In genomic region chr5:40547994-40548575, GRCh38 we compare ENCODE assay signal across 1 cellular context.
A peak's percentile ranks its signal among the peaks of the same experiment; 100 is the strongest.
TF ChIP-seq lines count a peak whose summit lies in the region.

No MANE protein-coding gene starts in this region.

TF ChIP-seq in HepG2, 621 proteins besides CTCF, POLR2A, EP300 and RAD21 (continued from another document):
- TF ChIP-seq FOXA1 (IDR thresholded peaks at IDR 0.05) (no peak), FOXA1 (CRISPR knock-in tag; IDR thresholded peaks at IDR 0.05) (no peak), PBX3 (CRISPR knock-in tag; IDR thresholded peaks at IDR 0.05; ENCODE audit: borderline replicate concordance) (no peak), HNF4G (IDR thresholded peaks at IDR 0.05; ENCODE audit: borderline replicate concordance, low read depth, low read length) (peak; percentile 84), HNF4G (CRISPR knock-in tag; IDR thresholded peaks at IDR 0.05; ENCODE audit: borderline replicate concordance, low read depth) (no peak; the same call in 1 of the 2 replicates), NR2F1 (CRISPR knock-in tag; IDR thresholded peaks at IDR 0.05) (peak; percentile 61 to 68; a peak in 2 of 4 replicates), KMT2B (CRISPR knock-in tag; IDR thresholded peaks at IDR 0.05) (no peak), CENPT (CRISPR knock-in tag; IDR thresholded peaks at IDR 0.05; ENCODE audit: low read depth) (no peak), GFI1 (CRISPR knock-in tag; IDR thresholded peaks at IDR 0.05; ENCODE audit: borderline replicate concordance) (0 out of 2 replicates have a peak, but pooled peaks have one; percentile 30), ZNF616 (CRISPR knock-in tag; IDR thresholded peaks at IDR 0.05; ENCODE audit: low read depth) (no peak), SP1 (IDR thresholded peaks at IDR 0.05) (no peak), SP1 (CRISPR knock-in tag; IDR thresholded peaks at IDR 0.05) (no peak), TSC22D2 (CRISPR knock-in tag; IDR thresholded peaks at IDR 0.05; ENCODE audit: borderline replicate concordance) (no peak), ZNF501 (CRISPR knock-in tag; IDR thresholded peaks at IDR 0.05) (no peak), HOXA7 (CRISPR knock-in tag; IDR thresholded peaks at IDR 0.05) (no peak), PITX1 (CRISPR knock-in tag; IDR thresholded peaks at IDR 0.05) (no peak), SRSF1 (optimal IDR thresholded peaks at IDR 0.05; ENCODE audit: low read depth, low read length) (no peak), TP53 (CRISPR knock-in tag; conservative IDR thresholded peaks at IDR 0.05) (no peak), CBX5 (CRISPR knock-in tag; IDR thresholded peaks at IDR 0.05; ENCODE audit: borderline replicate concordance) (no peak), FOXC1 (CRISPR knock-in tag; IDR thresholded peaks at IDR 0.05; ENCODE audit: borderline replicate concordance) (no peak), ZMYM4 (CRISPR knock-in tag; IDR thresholded peaks at IDR 0.05) (0 out of 2 replicates have a peak, but pooled peaks have one; percentile 18), GATAD2A (CRISPR knock-in tag; IDR thresholded peaks at IDR 0.05) (peak; percentile 75), MIXL1 (CRISPR knock-in tag; IDR thresholded peaks at IDR 0.05) (no peak), RORA (CRISPR knock-in tag; IDR thresholded peaks at IDR 0.05) (no peak), ATRX (CRISPR knock-in tag; IDR thresholded peaks at IDR 0.05; ENCODE audit: borderline replicate concordance) (no peak), ZNF740 (CRISPR knock-in tag; IDR thresholded peaks at IDR 0.05) (no peak), NCOA5 (CRISPR knock-in tag; IDR thresholded peaks at IDR 0.05) (no peak), SOX6 (IDR thresholded peaks at IDR 0.05) (no peak), SOX6 (CRISPR knock-in tag; IDR thresholded peaks at IDR 0.05) (peak; percentile 59; the same call in 1 of the 2 replicates), TRIM24 (CRISPR knock-in tag; IDR thresholded peaks at IDR 0.05) (peak; percentile 71), ZNF564 (CRISPR knock-in tag; IDR thresholded peaks at IDR 0.05) (no peak), CEBPG (CRISPR knock-in tag; IDR thresholded peaks at IDR 0.05) (peak; percentile 86), TMF1 (CRISPR knock-in tag; IDR thresholded peaks at IDR 0.05; ENCODE audit: low read depth) (no peak), RXRB (CRISPR knock-in tag; IDR thresholded peaks at IDR 0.05; ENCODE audit: borderline replicate concordance) (0 out of 2 replicates have a peak, but pooled peaks have one; percentile 20), AHDC1 (CRISPR knock-in tag; IDR thresholded peaks at IDR 0.05; ENCODE audit: borderline replicate concordance) (peak; percentile 33; the same call in 1 of the 2 replicates), ISL2 (CRISPR knock-in tag; IDR thresholded peaks at IDR 0.05) (peak; percentile 33; the same call in 1 of the 2 replicates), ZBTB25 (CRISPR knock-in tag; IDR thresholded peaks at IDR 0.05) (no peak), CEBPB (IDR thresholded peaks at IDR 0.05; ENCODE audit: borderline replicate concordance, low read depth, low read length) (peak; percentile 97), CAMTA2 (CRISPR knock-in tag; IDR thresholded peaks at IDR 0.05; ENCODE audit: borderline replicate concordance) (no peak), SP140L (CRISPR knock-in tag; IDR thresholded peaks at IDR 0.05; ENCODE audit: borderline replicate concordance) (no peak), ZNF746 (CRISPR knock-in tag; IDR thresholded peaks at IDR 0.05) (no peak), HMG20A (CRISPR knock-in tag; IDR thresholded peaks at IDR 0.05; ENCODE audit: borderline replicate concordance) (0 out of 2 replicates have a peak, but pooled peaks have one; percentile 25)
- TF ChIP-seq, protein P1, sequence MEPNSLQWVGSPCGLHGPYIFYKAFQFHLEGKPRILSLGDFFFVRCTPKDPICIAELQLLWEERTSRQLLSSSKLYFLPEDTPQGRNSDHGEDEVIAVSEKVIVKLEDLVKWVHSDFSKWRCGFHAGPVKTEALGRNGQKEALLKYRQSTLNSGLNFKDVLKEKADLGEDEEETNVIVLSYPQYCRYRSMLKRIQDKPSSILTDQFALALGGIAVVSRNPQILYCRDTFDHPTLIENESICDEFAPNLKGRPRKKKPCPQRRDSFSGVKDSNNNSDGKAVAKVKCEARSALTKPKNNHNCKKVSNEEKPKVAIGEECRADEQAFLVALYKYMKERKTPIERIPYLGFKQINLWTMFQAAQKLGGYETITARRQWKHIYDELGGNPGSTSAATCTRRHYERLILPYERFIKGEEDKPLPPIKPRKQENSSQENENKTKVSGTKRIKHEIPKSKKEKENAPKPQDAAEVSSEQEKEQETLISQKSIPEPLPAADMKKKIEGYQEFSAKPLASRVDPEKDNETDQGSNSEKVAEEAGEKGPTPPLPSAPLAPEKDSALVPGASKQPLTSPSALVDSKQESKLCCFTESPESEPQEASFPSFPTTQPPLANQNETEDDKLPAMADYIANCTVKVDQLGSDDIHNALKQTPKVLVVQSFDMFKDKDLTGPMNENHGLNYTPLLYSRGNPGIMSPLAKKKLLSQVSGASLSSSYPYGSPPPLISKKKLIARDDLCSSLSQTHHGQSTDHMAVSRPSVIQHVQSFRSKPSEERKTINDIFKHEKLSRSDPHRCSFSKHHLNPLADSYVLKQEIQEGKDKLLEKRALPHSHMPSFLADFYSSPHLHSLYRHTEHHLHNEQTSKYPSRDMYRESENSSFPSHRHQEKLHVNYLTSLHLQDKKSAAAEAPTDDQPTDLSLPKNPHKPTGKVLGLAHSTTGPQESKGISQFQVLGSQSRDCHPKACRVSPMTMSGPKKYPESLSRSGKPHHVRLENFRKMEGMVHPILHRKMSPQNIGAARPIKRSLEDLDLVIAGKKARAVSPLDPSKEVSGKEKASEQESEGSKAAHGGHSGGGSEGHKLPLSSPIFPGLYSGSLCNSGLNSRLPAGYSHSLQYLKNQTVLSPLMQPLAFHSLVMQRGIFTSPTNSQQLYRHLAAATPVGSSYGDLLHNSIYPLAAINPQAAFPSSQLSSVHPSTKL (CRISPR knock-in tag; IDR thresholded peaks at IDR 0.05): peak; percentile 63
- TF ChIP-seq, protein P2, sequence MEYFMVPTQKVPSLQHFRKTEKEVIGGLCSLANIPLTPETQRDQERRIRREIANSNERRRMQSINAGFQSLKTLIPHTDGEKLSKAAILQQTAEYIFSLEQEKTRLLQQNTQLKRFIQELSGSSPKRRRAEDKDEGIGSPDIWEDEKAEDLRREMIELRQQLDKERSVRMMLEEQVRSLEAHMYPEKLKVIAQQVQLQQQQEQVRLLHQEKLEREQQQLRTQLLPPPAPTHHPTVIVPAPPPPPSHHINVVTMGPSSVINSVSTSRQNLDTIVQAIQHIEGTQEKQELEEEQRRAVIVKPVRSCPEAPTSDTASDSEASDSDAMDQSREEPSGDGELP (IDR thresholded peaks at IDR 0.05; ENCODE audit: borderline replicate concordance, low read depth): no peak
- TF ChIP-seq, protein P3, sequence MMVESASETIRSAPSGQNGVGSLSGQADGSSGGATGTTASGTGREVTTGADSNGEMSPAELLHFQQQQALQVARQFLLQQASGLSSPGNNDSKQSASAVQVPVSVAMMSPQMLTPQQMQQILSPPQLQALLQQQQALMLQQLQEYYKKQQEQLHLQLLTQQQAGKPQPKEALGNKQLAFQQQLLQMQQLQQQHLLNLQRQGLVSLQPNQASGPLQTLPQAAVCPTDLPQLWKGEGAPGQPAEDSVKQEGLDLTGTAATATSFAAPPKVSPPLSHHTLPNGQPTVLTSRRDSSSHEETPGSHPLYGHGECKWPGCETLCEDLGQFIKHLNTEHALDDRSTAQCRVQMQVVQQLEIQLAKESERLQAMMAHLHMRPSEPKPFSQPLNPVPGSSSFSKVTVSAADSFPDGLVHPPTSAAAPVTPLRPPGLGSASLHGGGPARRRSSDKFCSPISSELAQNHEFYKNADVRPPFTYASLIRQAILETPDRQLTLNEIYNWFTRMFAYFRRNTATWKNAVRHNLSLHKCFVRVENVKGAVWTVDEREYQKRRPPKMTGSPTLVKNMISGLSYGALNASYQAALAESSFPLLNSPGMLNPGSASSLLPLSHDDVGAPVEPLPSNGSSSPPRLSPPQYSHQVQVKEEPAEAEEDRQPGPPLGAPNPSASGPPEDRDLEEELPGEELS (CRISPR knock-in tag; IDR thresholded peaks at IDR 0.05): 0 out of 2 replicates have a peak, but pooled peaks have one; percentile 25
- TF ChIP-seq, protein P4, sequence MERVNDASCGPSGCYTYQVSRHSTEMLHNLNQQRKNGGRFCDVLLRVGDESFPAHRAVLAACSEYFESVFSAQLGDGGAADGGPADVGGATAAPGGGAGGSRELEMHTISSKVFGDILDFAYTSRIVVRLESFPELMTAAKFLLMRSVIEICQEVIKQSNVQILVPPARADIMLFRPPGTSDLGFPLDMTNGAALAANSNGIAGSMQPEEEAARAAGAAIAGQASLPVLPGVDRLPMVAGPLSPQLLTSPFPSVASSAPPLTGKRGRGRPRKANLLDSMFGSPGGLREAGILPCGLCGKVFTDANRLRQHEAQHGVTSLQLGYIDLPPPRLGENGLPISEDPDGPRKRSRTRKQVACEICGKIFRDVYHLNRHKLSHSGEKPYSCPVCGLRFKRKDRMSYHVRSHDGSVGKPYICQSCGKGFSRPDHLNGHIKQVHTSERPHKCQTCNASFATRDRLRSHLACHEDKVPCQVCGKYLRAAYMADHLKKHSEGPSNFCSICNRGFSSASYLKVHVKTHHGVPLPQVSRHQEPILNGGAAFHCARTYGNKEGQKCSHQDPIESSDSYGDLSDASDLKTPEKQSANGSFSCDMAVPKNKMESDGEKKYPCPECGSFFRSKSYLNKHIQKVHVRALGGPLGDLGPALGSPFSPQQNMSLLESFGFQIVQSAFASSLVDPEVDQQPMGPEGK (CRISPR knock-in tag; IDR thresholded peaks at IDR 0.05): peak; percentile 20; the same call in 1 of the 2 replicates
- TF ChIP-seq, protein P5, sequence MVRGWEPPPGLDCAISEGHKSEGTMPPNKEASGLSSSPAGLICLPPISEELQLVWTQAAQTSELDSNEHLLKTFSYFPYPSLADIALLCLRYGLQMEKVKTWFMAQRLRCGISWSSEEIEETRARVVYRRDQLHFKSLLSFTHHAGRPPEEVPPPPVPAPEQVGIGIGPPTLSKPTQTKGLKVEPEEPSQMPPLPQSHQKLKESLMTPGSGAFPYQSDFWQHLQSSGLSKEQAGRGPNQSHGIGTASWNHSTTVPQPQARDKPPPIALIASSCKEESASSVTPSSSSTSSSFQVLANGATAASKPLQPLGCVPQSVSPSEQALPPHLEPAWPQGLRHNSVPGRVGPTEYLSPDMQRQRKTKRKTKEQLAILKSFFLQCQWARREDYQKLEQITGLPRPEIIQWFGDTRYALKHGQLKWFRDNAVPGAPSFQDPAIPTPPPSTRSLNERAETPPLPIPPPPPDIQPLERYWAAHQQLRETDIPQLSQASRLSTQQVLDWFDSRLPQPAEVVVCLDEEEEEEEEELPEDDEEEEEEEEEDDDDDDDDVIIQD (CRISPR knock-in tag; IDR thresholded peaks at IDR 0.05; ENCODE audit: low read depth): 0 out of 2 replicates have a peak, but pooled peaks have one; percentile 22
TF ChIP-seq in HepG2: peak in this region for 34.
